In the genomic region with DNA sequence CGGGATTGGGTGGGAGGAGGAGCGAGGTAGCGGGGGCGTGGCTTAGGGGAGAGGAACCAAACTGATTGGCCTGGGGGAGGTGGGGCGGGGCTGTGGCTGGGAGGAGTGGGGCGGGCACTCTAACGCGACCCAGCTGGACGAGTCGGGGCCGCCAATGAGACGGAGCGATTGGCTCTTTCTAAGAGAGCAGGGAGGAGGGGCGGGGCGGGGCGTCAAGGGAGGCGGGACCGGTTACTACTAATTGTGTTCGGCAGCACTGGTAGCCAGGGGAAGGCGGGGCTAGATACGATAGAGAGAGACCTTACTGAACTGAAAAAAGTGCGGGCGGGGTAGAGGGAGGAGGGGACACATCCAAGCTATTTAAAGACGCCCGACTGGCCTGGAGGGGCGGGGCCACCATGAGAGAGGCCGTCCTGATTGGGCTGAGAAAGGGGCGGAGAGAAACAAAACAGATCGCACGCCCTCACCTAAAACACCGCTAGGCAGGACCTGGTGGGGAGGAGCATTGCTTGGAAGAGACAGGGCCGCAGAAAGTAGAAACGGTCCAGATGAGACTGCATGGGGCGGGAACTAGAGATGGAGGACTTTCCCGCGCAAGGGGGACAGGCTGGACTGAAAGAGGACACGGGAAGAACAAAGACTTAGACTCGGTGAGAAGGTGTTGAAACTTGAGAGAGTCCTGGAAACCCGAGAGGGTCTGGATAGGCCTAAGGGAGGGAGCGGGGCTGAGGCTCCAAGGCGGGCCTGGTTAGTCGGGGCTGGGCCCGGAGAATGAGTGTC, we compare ENCODE assay signal across 1 cellular context.
TF ChIP-seq lines count a peak whose summit lies in the region.

KCNC3 (minus strand) TSS at position 232 of the 780 bp plus-strand sequence. CDS start 295 bp downstream, outside the sequence.

TF ChIP-seq in K562, 482 proteins besides CTCF, POLR2A, EP300 and RAD21 (continued from another document and continues in another):
- TF ChIP-seq GMEB1 (CRISPR knock-in tag; IDR thresholded peaks at IDR 0.05): no peak
- TF ChIP-seq TAL1 (IDR thresholded peaks at IDR 0.05): 0 out of 2 replicates have a peak, but pooled peaks have one; percentile 24
- TF ChIP-seq, protein P1, sequence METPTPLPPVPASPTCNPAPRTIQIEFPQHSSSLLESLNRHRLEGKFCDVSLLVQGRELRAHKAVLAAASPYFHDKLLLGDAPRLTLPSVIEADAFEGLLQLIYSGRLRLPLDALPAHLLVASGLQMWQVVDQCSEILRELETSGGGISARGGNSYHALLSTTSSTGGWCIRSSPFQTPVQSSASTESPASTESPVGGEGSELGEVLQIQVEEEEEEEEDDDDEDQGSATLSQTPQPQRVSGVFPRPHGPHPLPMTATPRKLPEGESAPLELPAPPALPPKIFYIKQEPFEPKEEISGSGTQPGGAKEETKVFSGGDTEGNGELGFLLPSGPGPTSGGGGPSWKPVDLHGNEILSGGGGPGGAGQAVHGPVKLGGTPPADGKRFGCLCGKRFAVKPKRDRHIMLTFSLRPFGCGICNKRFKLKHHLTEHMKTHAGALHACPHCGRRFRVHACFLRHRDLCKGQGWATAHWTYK (CRISPR knock-in tag; IDR thresholded peaks at IDR 0.05): peak; percentile 69; the same call in 1 of the 2 replicates
- TF ChIP-seq ZNF318 (IDR thresholded peaks at IDR 0.05; ENCODE audit: borderline replicate concordance in 1 of 2, low read depth in 1 of 2): no peak
- no peak for TF ChIP-seq HMGXB4 (CRISPR knock-in tag; IDR thresholded peaks at IDR 0.05)
- TF ChIP-seq, protein P2, sequence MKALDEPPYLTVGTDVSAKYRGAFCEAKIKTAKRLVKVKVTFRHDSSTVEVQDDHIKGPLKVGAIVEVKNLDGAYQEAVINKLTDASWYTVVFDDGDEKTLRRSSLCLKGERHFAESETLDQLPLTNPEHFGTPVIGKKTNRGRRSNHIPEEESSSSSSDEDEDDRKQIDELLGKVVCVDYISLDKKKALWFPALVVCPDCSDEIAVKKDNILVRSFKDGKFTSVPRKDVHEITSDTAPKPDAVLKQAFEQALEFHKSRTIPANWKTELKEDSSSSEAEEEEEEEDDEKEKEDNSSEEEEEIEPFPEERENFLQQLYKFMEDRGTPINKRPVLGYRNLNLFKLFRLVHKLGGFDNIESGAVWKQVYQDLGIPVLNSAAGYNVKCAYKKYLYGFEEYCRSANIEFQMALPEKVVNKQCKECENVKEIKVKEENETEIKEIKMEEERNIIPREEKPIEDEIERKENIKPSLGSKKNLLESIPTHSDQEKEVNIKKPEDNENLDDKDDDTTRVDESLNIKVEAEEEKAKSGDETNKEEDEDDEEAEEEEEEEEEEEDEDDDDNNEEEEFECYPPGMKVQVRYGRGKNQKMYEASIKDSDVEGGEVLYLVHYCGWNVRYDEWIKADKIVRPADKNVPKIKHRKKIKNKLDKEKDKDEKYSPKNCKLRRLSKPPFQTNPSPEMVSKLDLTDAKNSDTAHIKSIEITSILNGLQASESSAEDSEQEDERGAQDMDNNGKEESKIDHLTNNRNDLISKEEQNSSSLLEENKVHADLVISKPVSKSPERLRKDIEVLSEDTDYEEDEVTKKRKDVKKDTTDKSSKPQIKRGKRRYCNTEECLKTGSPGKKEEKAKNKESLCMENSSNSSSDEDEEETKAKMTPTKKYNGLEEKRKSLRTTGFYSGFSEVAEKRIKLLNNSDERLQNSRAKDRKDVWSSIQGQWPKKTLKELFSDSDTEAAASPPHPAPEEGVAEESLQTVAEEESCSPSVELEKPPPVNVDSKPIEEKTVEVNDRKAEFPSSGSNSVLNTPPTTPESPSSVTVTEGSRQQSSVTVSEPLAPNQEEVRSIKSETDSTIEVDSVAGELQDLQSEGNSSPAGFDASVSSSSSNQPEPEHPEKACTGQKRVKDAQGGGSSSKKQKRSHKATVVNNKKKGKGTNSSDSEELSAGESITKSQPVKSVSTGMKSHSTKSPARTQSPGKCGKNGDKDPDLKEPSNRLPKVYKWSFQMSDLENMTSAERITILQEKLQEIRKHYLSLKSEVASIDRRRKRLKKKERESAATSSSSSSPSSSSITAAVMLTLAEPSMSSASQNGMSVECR (CRISPR knock-in tag; IDR thresholded peaks at IDR 0.05): peak; percentile 39; the same call in 1 of the 2 replicates
- 0 out of 2 replicates have a peak, but pooled peaks have one; percentile 16 for TF ChIP-seq ESRRA (IDR thresholded peaks at IDR 0.05; ENCODE audit: borderline replicate concordance, low read depth)
- peak; percentile 55 for TF ChIP-seq CC2D1A (IDR thresholded peaks at IDR 0.05)
- TF ChIP-seq MYC (IDR thresholded peaks at IDR 0.05; ENCODE audit: low read depth, low read length): peak; percentile 13; the same call in 1 of the 2 replicates
- TF ChIP-seq MYC (CRISPR knock-in tag; IDR thresholded peaks at IDR 0.05; ENCODE audit: borderline replicate concordance, low read depth): 0 out of 2 replicates have a peak, but pooled peaks have one; percentile 56
- 0 out of 2 replicates have a peak, but pooled peaks have one; percentile 18 for TF ChIP-seq NR4A1 (CRISPR knock-in tag; IDR thresholded peaks at IDR 0.05)
- no peak for TF ChIP-seq NR4A1 (tag; IDR thresholded peaks at IDR 0.05)
- peak; percentile 62; the same call in 1 of the 2 replicates for TF ChIP-seq OTX1 (CRISPR knock-in tag; IDR thresholded peaks at IDR 0.05)
- TF ChIP-seq PHB (CRISPR knock-in tag; IDR thresholded peaks at IDR 0.05): peak; percentile 75; the same call in 1 of the 2 replicates
- TF ChIP-seq NONO (IDR thresholded peaks at IDR 0.05; ENCODE audit: low read depth in 2 of 2, low read length in 1 of 2): no peak
- TF ChIP-seq HDAC2 (IDR thresholded peaks at IDR 0.05): peak; percentile 89
- TF ChIP-seq MBD2 (IDR thresholded peaks at IDR 0.05; ENCODE audit: borderline replicate concordance, low read depth): peak; percentile 29; the same call in 1 of the 2 replicates
- peak; percentile 69 for TF ChIP-seq ATF7 (IDR thresholded peaks at IDR 0.05)
- TF ChIP-seq ZNF316 (IDR thresholded peaks at IDR 0.05): peak; percentile 41
- TF ChIP-seq, protein P3, sequence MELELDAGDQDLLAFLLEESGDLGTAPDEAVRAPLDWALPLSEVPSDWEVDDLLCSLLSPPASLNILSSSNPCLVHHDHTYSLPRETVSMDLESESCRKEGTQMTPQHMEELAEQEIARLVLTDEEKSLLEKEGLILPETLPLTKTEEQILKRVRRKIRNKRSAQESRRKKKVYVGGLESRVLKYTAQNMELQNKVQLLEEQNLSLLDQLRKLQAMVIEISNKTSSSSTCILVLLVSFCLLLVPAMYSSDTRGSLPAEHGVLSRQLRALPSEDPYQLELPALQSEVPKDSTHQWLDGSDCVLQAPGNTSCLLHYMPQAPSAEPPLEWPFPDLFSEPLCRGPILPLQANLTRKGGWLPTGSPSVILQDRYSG (tag; conservative IDR thresholded peaks at IDR 0.05; ENCODE audit: low read depth): no peak
- peak in 1 of 2 experiments; percentile 42; a peak in 2 of 4 replicates for TF ChIP-seq FOXK2 (conservative IDR thresholded peaks at IDR 0.05 in 1 of 2, IDR thresholded peaks at IDR 0.05 in 1 of 2; ENCODE audit: low read depth in 2 of 2)
- TF ChIP-seq MAZ (CRISPR knock-in tag; conservative IDR thresholded peaks at IDR 0.05 in 1 of 2, IDR thresholded peaks at IDR 0.05 in 1 of 2): peak in 1 of 2 experiments; percentile 98; a peak in 3 of 4 replicates
- TF ChIP-seq ELF4 (CRISPR knock-in tag; IDR thresholded peaks at IDR 0.05): peak; percentile 74; the same call in 1 of the 2 replicates
- peak; percentile 44; the same call in 1 of the 2 replicates for TF ChIP-seq DPF2 (IDR thresholded peaks at IDR 0.05)
- 0 out of 2 replicates have a peak, but pooled peaks have one; percentile 48 for TF ChIP-seq LEF1 (IDR thresholded peaks at IDR 0.05)
- peak; percentile 45; the same call in 1 of the 2 replicates for TF ChIP-seq SOX6 (IDR thresholded peaks at IDR 0.05)
- TF ChIP-seq PHB2 (IDR thresholded peaks at IDR 0.05; ENCODE audit: low read depth): peak; percentile 45; the same call in 1 of the 2 replicates
- TF ChIP-seq DIDO1 (tag; IDR thresholded peaks at IDR 0.05; ENCODE audit: low read depth): no peak
- TF ChIP-seq, protein P4, sequence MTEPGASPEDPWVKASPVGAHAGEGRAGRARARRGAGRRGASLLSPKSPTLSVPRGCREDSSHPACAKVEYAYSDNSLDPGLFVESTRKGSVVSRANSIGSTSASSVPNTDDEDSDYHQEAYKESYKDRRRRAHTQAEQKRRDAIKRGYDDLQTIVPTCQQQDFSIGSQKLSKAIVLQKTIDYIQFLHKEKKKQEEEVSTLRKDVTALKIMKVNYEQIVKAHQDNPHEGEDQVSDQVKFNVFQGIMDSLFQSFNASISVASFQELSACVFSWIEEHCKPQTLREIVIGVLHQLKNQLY (CRISPR knock-in tag; conservative IDR thresholded peaks at IDR 0.05): peak in 1 of 2 experiments; percentile 75; a peak in 1 of 4 replicates
- TF ChIP-seq CTBP1 (IDR thresholded peaks at IDR 0.05; ENCODE audit: borderline replicate concordance): peak; percentile 90
- TF ChIP-seq TRIM24 (IDR thresholded peaks at IDR 0.05): peak in 1 of 2 experiments; percentile 24; a peak in 1 of 4 replicates
- no peak for TF ChIP-seq RBBP5 (IDR thresholded peaks at IDR 0.05; ENCODE audit: borderline replicate concordance, insufficient read depth, low read length, poor library complexity, severe bottlenecking)
- TF ChIP-seq ZBTB7A (IDR thresholded peaks at IDR 0.05; ENCODE audit: borderline replicate concordance, control insufficient read depth, low read depth, low read length): peak; percentile 44; the same call in 1 of the 2 replicates
